ENCODE assay signal across 8 cellular contexts in the genomic region with DNA sequence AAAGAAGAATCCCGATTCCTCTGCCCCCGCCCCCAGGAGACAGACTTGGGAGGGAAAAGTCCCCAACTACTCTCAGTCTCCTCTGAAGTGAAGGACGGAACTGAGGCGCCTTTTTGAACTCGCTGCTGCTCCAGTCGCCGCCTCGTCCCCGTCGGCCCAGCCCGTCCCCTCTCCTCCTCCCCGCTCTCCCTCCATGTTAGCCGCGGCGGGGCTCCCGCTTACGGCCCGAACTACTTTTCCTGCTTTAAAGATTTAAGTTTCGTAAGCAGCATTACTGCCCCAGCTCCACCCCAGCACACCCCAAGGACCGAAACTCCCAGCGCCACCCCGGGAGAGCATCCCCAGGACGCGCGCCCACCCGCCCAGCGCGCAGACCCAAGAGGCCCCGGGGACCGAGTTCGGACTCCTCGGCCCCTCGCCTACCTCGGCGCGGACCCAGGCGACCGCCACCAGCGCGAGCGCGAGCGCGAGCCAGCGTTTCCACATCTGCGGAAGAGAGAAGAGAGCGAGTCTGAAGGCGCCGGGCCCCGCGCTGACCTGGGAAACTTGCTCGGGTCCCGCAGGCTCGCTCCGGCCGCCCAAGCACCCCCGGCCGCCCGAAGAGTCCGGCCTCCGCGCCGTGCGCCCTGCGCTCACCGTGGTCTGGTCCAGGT. TPM values are rescaled to one million over a fixed set of nuclear protein-coding genes. Genes with fewer than 3 reads are reported as not detected.
DNase-seq lines count a peak whose midpoint lies in the region; ATAC-seq, FAIRE-seq and TF ChIP-seq lines count a peak whose summit lies in the region.

No MANE protein-coding gene starts in this region.

- H3K27me3 ChIP-seq in small intestine (ENCODE audit: control insufficient read depth in 2 of 2, insufficient read depth in 2 of 2, low read length in 2 of 2), result peaks cover 6 to 8% of the 10 kb centered on the region in 2 donors

- 1% methylated on average over 51 to 66 of the region's 66 CpGs for WGBS in small intestine, 3 donors

- H3K4me3 ChIP-seq in astrocyte of the cerebellum (ENCODE audit: low read depth, low read length) (peak overlapping the region; percentile 97), iPS-18c (ENCODE audit: insufficient read depth, low read depth, low read length) (peak overlapping the region; percentile 95), small intestine (ENCODE audit: low read depth in 1 of 2, low read length in 2 of 2) (peak overlapping the region; percentile 58 to 70)

- in situ Hi-C loops in astrocyte of the cerebellum (cut with HindIII; ENCODE audit: low sequenced_read_pairs), result no loop called here

- peak overlapping the region in 1 of 2 donors; percentile 92 for H3K27ac ChIP-seq in small intestine (ENCODE audit: low read depth in 1 of 2, low read length in 1 of 2)

- no peaks in the 10 kb centered on the region for H3K4me1 ChIP-seq in small intestine (ENCODE audit: control insufficient read depth in 2 of 2, insufficient read depth in 1 of 2, low read depth in 1 of 2, low read length in 1 of 2)

- FAIRE-seq in small intestine (lab: Jason Lieb, UNC), result no peak

- peak; percentile 53 for DNase-seq in NCI-H2171 treated with DMSO at 0.1 percent for 48 hours (lab: John Stamatoyannopoulos, UW)
- no peak for DNase-seq in NCI-H2171 (lab: John Stamatoyannopoulos, UW)
- DNase-seq in NCI-H1105 (lab: John Stamatoyannopoulos, UW), result peak; percentile 21
- no peak for DNase-seq in astrocyte of the cerebellum (ENCODE audit: low read depth)
- no peak for DNase-seq in small intestine

- TF ChIP-seq CTCF in astrocyte of the cerebellum (IDR thresholded peaks at IDR 0.05; ENCODE audit: low read depth, low read length, missing control alignments), result no peak

- ATAC-seq in GM21447 (IDR thresholded peaks at IDR 0.05; ENCODE audit: unreplicated experiment), result no peak
- no peak for ATAC-seq in HG02981 (IDR thresholded peaks at IDR 0.05; ENCODE audit: unreplicated experiment)

- no peaks in the 10 kb centered on the region for H3K36me3 ChIP-seq in small intestine (ENCODE audit: control insufficient read depth in 2 of 2, insufficient read depth in 2 of 2, low read length in 2 of 2)

- H3K9me3 ChIP-seq in iPS-18c (ENCODE audit: control insufficient read depth, insufficient read depth, low read length) (no peaks in the 10 kb centered on the region), small intestine (ENCODE audit: control insufficient read depth, low read depth) (no peaks in the 10 kb centered on the region)

RNA-seq across cellular contexts. Expression of a gene that starts 0.4 kb away (rescaled TPM):
- polyA plus RNA-seq in small intestine, result 10 to 100 TPM in 1 of 3 donors, 1 to 10 TPM in 2; 1.3 to 90.1 (median 2.7) TPM

Comparison
In these comparisons a context has a peak if more than half of its experiments do, and no peak if none do; other contexts are left out.
1. DNase-seq: peak in NCI-H2171 treated with DMSO at 0.1 percent for 48 hours (single experiment) and NCI-H1105 (single experiment); none in NCI-H2171 (single experiment), astrocyte of the cerebellum (single experiment) and small intestine (single experiment).
2. Peak in every context shown above with its lines, with median percentiles within 50 percentile points of each other: H3K4me3 ChIP-seq.